Comparison of ENCODE assay signal across 9 cellular contexts in the genomic region with DNA sequence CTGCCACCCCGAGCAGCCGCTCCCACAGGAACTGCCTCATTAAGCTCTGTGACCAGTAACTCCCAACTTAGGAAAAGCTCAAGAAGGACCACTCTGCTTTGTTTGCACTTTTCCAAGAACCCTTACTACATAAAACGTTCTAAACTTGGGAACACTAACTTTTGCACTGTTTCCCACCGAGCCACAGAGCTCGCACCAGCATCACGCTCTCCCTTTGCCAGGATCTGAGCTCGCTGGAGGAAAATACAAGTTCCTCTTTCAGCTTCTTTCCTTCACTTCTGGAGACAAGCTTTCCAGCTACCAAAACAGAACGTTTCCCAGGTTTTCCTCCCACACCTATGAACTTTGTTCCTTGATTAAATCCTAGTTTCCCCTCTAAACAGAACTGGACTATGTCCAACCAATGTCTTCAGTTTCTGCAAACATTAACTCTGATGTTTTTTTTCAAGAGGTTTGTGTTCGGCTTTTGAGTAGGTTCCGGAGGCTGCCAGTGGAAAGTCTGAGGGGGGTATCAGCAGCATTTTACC.
DNase-seq lines count a peak whose midpoint lies in the region; ATAC-seq and TF ChIP-seq lines count a peak whose summit lies in the region.
"Had no signal": no experiment of that assay in that cellular context is flagged by ENCODE, and none has a peak within 500 bp of the region (broad histone marks: within the 10 kb centered on the region; RNA-seq: fewer than 3 reads in every experiment).

No MANE protein-coding gene starts in this region.

- peaks cover 8% of the 10 kb centered on the region for H3F3A ChIP-seq in neural progenitor cell (ENCODE audit: low read depth)

- no peak overlapping the region for H3K27ac Mint-ChIP-seq in neural progenitor cell

- H3K36me3 Mint-ChIP-seq in neural progenitor cell: no peaks in the 10 kb centered on the region
- H3K36me3 Mint-ChIP-seq: memory B cell had no signal

- H3K9me3 ChIP-seq in esophagus squamous epithelium (no peaks in the 10 kb centered on the region), neural progenitor cell (ENCODE audit: low read depth) (no peaks in the 10 kb centered on the region), vagina (no peaks in the 10 kb centered on the region)

- no peaks in the 10 kb centered on the region for H3K9me3 Mint-ChIP-seq in neural progenitor cell
- H3K9me3 Mint-ChIP-seq: memory B cell had no signal

- H3K36me3 ChIP-seq in esophagus squamous epithelium (no peaks in the 10 kb centered on the region), neural progenitor cell (no peaks in the 10 kb centered on the region), vagina (no peaks in the 10 kb centered on the region)

- H3K4me2 ChIP-seq in neural progenitor cell: peak overlapping the region; percentile 42

- no peak for TF ChIP-seq POLR2A in esophagus squamous epithelium (IDR thresholded peaks at IDR 0.05)
- no peak for TF ChIP-seq POLR2A in vagina (IDR thresholded peaks at IDR 0.05)

- 63 to 66% methylated on average over 10 of the region's 10 CpGs for WGBS in esophagus squamous epithelium, 2 donors

- H4K20me1 ChIP-seq in neural progenitor cell (ENCODE audit: low read depth): no peaks in the 10 kb centered on the region

- peak overlapping the region; percentile 89 for H2AFZ ChIP-seq in neural progenitor cell (replicated peaks)

- H3K4me1 ChIP-seq in esophagus squamous epithelium: peaks cover 28 to 65% (median 38%) of the 10 kb centered on the region in 3 donors
- H3K4me1 ChIP-seq in neural progenitor cell: peaks cover 33% of the 10 kb centered on the region
- peaks cover 19% of the 10 kb centered on the region for H3K4me1 ChIP-seq in vagina

- H3K27ac ChIP-seq in esophagus squamous epithelium: peak overlapping the region; percentile 81 to 89 (median 86)
- H3K27ac ChIP-seq in neural progenitor cell: no peak overlapping the region
- peak overlapping the region; percentile 82 for H3K27ac ChIP-seq in vagina

- H3K79me2 ChIP-seq in neural progenitor cell (ENCODE audit: low read depth): no peaks in the 10 kb centered on the region

- no peaks in the 10 kb centered on the region for H3K27me3 Mint-ChIP-seq in neural progenitor cell (ENCODE audit: insufficient read depth, low read depth)

- H3K9ac ChIP-seq in neural progenitor cell: no peak overlapping the region

- H3K27me3 ChIP-seq in esophagus squamous epithelium (no peaks in the 10 kb centered on the region), neural progenitor cell (no peaks in the 10 kb centered on the region), vagina (no peaks in the 10 kb centered on the region)

- intact Hi-C loops in esophagus squamous epithelium (cut with DNase I) (no loop called here), vagina (cut with DNase I) (loop anchor here (10.0 kb wide), 1 partner anchor 511 kb away; no protein-coding TSS in a partner anchor)

- DNase-seq in NOMO-1 treated with DMSO at 0.1 percent for 48 hours (lab: John Stamatoyannopoulos, UW; ENCODE audit: unreplicated experiment): peak; percentile 56
- no peak for DNase-seq in NOMO-1 treated with dmso at 0.1 percent for 144 hours (lab: John Stamatoyannopoulos, UW; ENCODE audit: unreplicated experiment)
- no peak for DNase-seq in esophagus squamous epithelium (lab: John Stamatoyannopoulos, UW)
- DNase-seq in neural progenitor cell (ENCODE audit: low spot score): no peak
- DNase-seq in vagina (ENCODE audit: extremely low spot score in 2 of 2): no peak
- DNase-seq in NCI-H2196 (lab: John Stamatoyannopoulos, UW; ENCODE audit: unreplicated experiment): no peak
- DNase-seq in cerebellar cortex (ENCODE audit: low spot score): no peak

- no peak overlapping the region for H3K4me3 Mint-ChIP-seq in neural progenitor cell

- H3K4me3 ChIP-seq in esophagus squamous epithelium (peak overlapping the region in 1 of 4 donors; percentile 58), neural progenitor cell (no peak overlapping the region), vagina (peak overlapping the region in 1 of 2 donors; percentile 50)

- H3K4me1 Mint-ChIP-seq in neural progenitor cell: peaks cover 27% of the 10 kb centered on the region

- no peak for TF ChIP-seq CTCF in esophagus squamous epithelium (IDR thresholded peaks at IDR 0.05)
- no peak for TF ChIP-seq CTCF in neural progenitor cell (IDR thresholded peaks at IDR 0.05)
- TF ChIP-seq CTCF in vagina (IDR thresholded peaks at IDR 0.05): no peak

- no peak for ATAC-seq in GM21717 (IDR thresholded peaks at IDR 0.05; ENCODE audit: unreplicated experiment)
